ENCODE assay signal across 8 cellular contexts in the genomic region with DNA sequence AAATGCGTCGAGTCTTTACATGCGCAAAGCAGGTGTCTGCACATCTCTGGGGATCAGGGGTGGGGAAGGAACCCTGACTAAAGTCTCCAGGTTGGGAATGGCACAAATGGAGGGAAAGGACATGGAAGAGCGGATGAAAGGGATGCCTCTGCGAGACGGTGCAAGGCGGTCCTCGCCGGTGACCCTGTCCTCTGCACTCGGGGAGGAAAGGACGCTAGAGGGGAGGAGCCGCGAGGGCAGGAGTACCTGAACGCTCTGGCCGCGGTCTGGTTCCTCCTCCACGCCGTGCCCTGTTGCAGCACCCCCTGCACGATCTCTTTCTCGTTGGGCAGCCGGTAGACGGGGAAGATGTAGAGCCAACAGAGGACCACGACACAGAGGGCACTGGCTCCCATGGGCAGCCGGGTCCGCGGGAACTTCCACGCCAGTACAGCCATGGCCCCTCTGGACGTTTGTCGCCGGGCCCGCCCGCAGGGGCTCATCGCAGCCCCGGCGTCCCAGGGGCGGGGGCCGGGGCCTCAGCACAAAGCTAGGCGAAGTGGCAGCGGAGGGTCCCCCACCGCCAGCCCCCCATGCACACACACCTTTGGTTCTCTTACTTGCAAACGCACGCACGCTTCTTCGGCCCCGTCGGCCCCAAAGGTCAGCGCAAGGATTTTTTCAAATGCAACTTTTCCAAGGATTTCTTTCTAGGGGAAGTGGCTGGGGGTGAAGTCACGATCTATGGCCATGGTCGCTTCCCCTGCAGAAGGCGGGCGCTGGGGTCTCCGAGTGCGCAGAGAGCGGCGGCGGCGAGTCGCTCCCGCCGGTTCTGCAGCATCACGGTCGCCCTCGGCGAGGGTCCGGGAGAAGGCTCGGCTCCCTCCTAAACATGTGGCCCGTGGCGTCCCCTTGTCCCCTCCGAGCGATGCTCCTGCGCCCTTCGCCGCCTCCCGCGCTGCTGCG. TPM values are rescaled to one million over a fixed set of nuclear protein-coding genes. Genes with fewer than 3 reads are reported as not detected.
DNase-seq lines count a peak whose midpoint lies in the region; TF ChIP-seq lines count a peak whose summit lies in the region.

No MANE protein-coding gene starts in this region.

- intact Hi-C loops in left ventricle myocardium inferior (cut with micrococcal nuclease), result loop anchor here (5.0 kb wide), 1 partner anchor 47 kb away; no protein-coding TSS in a partner anchor
- intact Hi-C loops in sigmoid colon (cut with DNase I), result loop anchor here (5.0 kb wide), 3 partner anchors 57 to 102 kb away; no protein-coding TSS in a partner anchor

- no peak for TF ChIP-seq POLR2A in sigmoid colon (IDR thresholded peaks at IDR 0.05)

- WGBS in sigmoid colon, 2 donors, result 2 to 3% methylated on average over 76 of the region's 76 CpGs

- TF ChIP-seq EP300 in sigmoid colon (IDR thresholded peaks at IDR 0.05), result no peak

- peaks cover 39% of the 10 kb centered on the region for H3K27me3 ChIP-seq in left ventricle myocardium inferior (ENCODE audit: low read depth)
- no peaks in the 10 kb centered on the region for H3K27me3 ChIP-seq in sigmoid colon

- H3K4me3 ChIP-seq in left ventricle myocardium inferior (peak overlapping the region; percentile 76), sigmoid colon (peak overlapping the region; percentile 68 to 86 (median 78))

- TF ChIP-seq CTCF in left ventricle myocardium inferior (IDR thresholded peaks at IDR 0.05; ENCODE audit: borderline replicate concordance), result no peak
- no peak for TF ChIP-seq CTCF in sigmoid colon (IDR thresholded peaks at IDR 0.05)

- DNase-seq in DMS53 (lab: John Stamatoyannopoulos, UW) (peak; percentile 57), DMS53 treated with DMSO at 0.1 percent for 48 hours (lab: John Stamatoyannopoulos, UW; ENCODE audit: unreplicated experiment) (no peak), left ventricle myocardium inferior (no peak), sigmoid colon (peak; percentile 73), NCI-H2196 (lab: John Stamatoyannopoulos, UW; ENCODE audit: unreplicated experiment) (no peak), DMS153 treated with DMSO at 0.1 percent for 48 hours (lab: John Stamatoyannopoulos, UW; ENCODE audit: unreplicated experiment) (no peak), UCSD-AML1 (lab: John Stamatoyannopoulos, UW; ENCODE audit: unreplicated experiment) (no peak)
- peak; percentile 75 for DNase-seq in activated effector memory CD4-positive, alpha-beta T cell treated with anti-CD3 and anti-CD28 coated beads, Interleukin-2, amount 50 U/mL, for 16 hours

- H3K4me1 ChIP-seq in left ventricle myocardium inferior, result peaks cover 22% of the 10 kb centered on the region
- H3K4me1 ChIP-seq in sigmoid colon, result peaks cover 0 to 41% (median 15%) of the 10 kb centered on the region in 4 donors

- no peaks in the 10 kb centered on the region for H3K9me3 ChIP-seq in left ventricle myocardium inferior (replicated peaks)
- H3K9me3 ChIP-seq in sigmoid colon, result no peaks in the 10 kb centered on the region

- H3K36me3 ChIP-seq in left ventricle myocardium inferior, result no peaks in the 10 kb centered on the region
- no peaks in the 10 kb centered on the region for H3K36me3 ChIP-seq in sigmoid colon

- H3K27ac ChIP-seq in left ventricle myocardium inferior (replicated peaks) (peak overlapping the region; percentile 70), sigmoid colon (peak overlapping the region; percentile 64 to 89 (median 83))

RNA-seq across cellular contexts. Expression of a gene that starts 0.5 kb away (rescaled TPM):
- total RNA-seq in left ventricle myocardium inferior, result 2.1 TPM
- total RNA-seq in sigmoid colon, result 10 to 100 TPM; 17.4 to 57.3 (median 22.5) TPM
- 1 to 10 TPM; 1.2 to 3.1 (median 1.4) TPM for polyA plus RNA-seq in sigmoid colon

Comparison
In these comparisons a context has a peak if more than half of its experiments do, and no peak if none do; other contexts are left out.
1. DNase-seq: peak in DMS53 (single experiment), activated effector memory CD4-positive, alpha-beta T cell treated with anti-CD3 and anti-CD28 coated beads, Interleukin-2, amount 50 U/mL, for 16 hours (single experiment) and sigmoid colon (single experiment); none in DMS53 treated with DMSO at 0.1 percent for 48 hours (single experiment), left ventricle myocardium inferior (single experiment), NCI-H2196 (single experiment), DMS153 treated with DMSO at 0.1 percent for 48 hours (single experiment) and UCSD-AML1 (single experiment).